Comparison of ENCODE assay signal across 8 cellular contexts in the genomic region with DNA sequence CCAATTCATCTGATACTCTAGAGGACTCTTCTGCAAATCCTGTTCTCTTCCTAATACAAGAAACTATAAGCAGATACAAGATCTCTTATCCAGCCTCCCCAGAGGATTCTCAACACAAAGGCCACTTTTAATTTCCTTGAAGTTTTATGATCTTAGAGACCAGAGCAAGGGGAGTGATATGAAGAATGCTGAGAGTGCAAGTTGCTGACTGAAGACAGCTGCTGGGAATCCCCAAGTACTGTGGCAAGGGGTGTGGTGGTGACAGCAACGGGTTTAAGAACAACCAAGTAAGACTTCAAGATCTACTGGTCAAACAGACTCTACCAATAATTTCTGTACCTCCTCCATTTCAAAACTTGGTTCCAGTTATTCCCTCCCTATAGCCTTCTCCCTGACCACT. TPM values are rescaled to one million over a fixed set of nuclear protein-coding genes. Genes with fewer than 3 reads are reported as not detected.
DNase-seq lines count a peak whose midpoint lies in the region; ATAC-seq and TF ChIP-seq lines count a peak whose summit lies in the region.

No MANE protein-coding gene starts in this region.

- in situ Hi-C loops in GM23248 (cut with MboI) = no loop called here

- H3K4me1 Mint-ChIP-seq in activated T-helper 17 cell treated with anti-CD3 and anti-CD28 coated beads, Interleukin-2, amount 50 U/mL, for 72 hours = peaks cover 17% of the 10 kb centered on the region

- TF ChIP-seq EP300 in sigmoid colon (IDR thresholded peaks at IDR 0.05) = no peak

- TF ChIP-seq CTCF in sigmoid colon (IDR thresholded peaks at IDR 0.05) = no peak

- H3K27me3 ChIP-seq in GM23248 (replicated peaks; ENCODE audit: insufficient read depth) = no peaks in the 10 kb centered on the region
- no peaks in the 10 kb centered on the region for H3K27me3 ChIP-seq in sigmoid colon

- H3K27ac ChIP-seq in GM23248 (no peak overlapping the region), sigmoid colon (no peak overlapping the region)

- H3K36me3 ChIP-seq in GM23248 (ENCODE audit: low read depth) = no peaks in the 10 kb centered on the region
- H3K36me3 ChIP-seq in sigmoid colon = no peaks in the 10 kb centered on the region

- H3K79me2 ChIP-seq in GM23248 (ENCODE audit: insufficient read depth) = peaks cover 100% of the 10 kb centered on the region

- peaks cover 4% of the 10 kb centered on the region for H3K36me3 Mint-ChIP-seq in activated T-helper 17 cell treated with anti-CD3 and anti-CD28 coated beads, Interleukin-2, amount 50 U/mL, for 72 hours (ENCODE audit: low read depth)

- peak; percentile 42 for DNase-seq in stimulated activated CD4-positive, alpha-beta T cell treated with anti-CD3 and anti-CD28 coated beads, Interleukin-4, amount 100 ng/mL, for 24 hours
- DNase-seq in GM23248 (no peak), sigmoid colon (no peak), superior temporal gyrus (ENCODE audit: extremely low spot score) (no peak), left ventricle myocardium superior (no peak)

- intact Hi-C loops in sigmoid colon (cut with DNase I) (loop anchor here (10.0 kb wide), 2 partner anchors 146 to 776 kb away; a partner anchor contains a TSS), left ventricle myocardium superior (cut with micrococcal nuclease) (no loop called here)

- no peak overlapping the region for H3K9ac ChIP-seq in GM23248

- WGBS in GM23248 (ENCODE audit: low coverage in 1 of 2, low lambda C conversion rate in 2 of 2, missing lambda C conversion rate in 2 of 2), 2 experiments = 13% methylated on average over 1 of the region's 1 CpG; no CpG with 5 or more reads in 1 of the 2 experiments
- WGBS in sigmoid colon, 2 donors = 0 to 11% methylated on average over 1 of the region's 1 CpG

- H3K27me3 Mint-ChIP-seq in activated T-helper 17 cell treated with anti-CD3 and anti-CD28 coated beads, Interleukin-2, amount 50 U/mL, for 72 hours = no peaks in the 10 kb centered on the region

- H3K9me3 ChIP-seq in GM23248 (ENCODE audit: low read depth) (no peaks in the 10 kb centered on the region), sigmoid colon (no peaks in the 10 kb centered on the region)

- H3K27ac Mint-ChIP-seq in activated T-helper 17 cell treated with anti-CD3 and anti-CD28 coated beads, Interleukin-2, amount 50 U/mL, for 72 hours = peak overlapping the region; percentile 31

- no peak overlapping the region for H3K4me2 ChIP-seq in GM23248 (ENCODE audit: unreplicated experiment)

- H4K20me1 ChIP-seq in GM23248 (ENCODE audit: insufficient read depth) = no peaks in the 10 kb centered on the region; the same call in 1 of the 2 replicates

- TF ChIP-seq POLR2A in sigmoid colon (IDR thresholded peaks at IDR 0.05) = no peak

- H2AFZ ChIP-seq in GM23248 = no peak overlapping the region

- H3K4me1 ChIP-seq in GM23248 (ENCODE audit: insufficient read depth) (peaks cover 30% of the 10 kb centered on the region), sigmoid colon (peaks cover 0 to 7% (median 0%) of the 10 kb centered on the region in 4 donors)

- 0 out of 2 replicates have a peak, but pooled peaks cover 10% of the 10 kb centered on the region for H3F3A ChIP-seq in GM23248 (ENCODE audit: insufficient read depth)

- no peaks in the 10 kb centered on the region for H3K9me3 Mint-ChIP-seq in activated T-helper 17 cell treated with anti-CD3 and anti-CD28 coated beads, Interleukin-2, amount 50 U/mL, for 72 hours

- no peaks in the 10 kb centered on the region for H3K9me2 ChIP-seq in GM23248 (ENCODE audit: insufficient read depth)

- H3K4me3 ChIP-seq in GM23248 = no peak overlapping the region
- H3K4me3 ChIP-seq in sigmoid colon = no peak overlapping the region

- ATAC-seq in GM19463 (IDR thresholded peaks at IDR 0.05; ENCODE audit: unreplicated experiment) (peak; percentile 93), HG03196 (IDR thresholded peaks at IDR 0.05; ENCODE audit: unreplicated experiment) (peak; percentile 89), left ventricle myocardium superior (no peak)
- peak; percentile 96 for ATAC-seq in activated T-helper 17 cell treated with anti-CD3 and anti-CD28 coated beads, Interleukin-2, amount 50 U/mL, for 72 hours (replicated peaks)

- H3K4me3 Mint-ChIP-seq in activated T-helper 17 cell treated with anti-CD3 and anti-CD28 coated beads, Interleukin-2, amount 50 U/mL, for 72 hours = peak overlapping the region; percentile 43

RNA-seq across cellular contexts. Expression of a gene that starts 7.0 kb away (rescaled TPM):
- 10 to 100 TPM in 1 of 2 donors, 1 to 10 TPM in 1; 7.9 to 10.3 TPM for total RNA-seq in activated T-helper 17 cell treated with anti-CD3 and anti-CD28 coated beads, Interleukin-2, amount 50 U/mL, for 72 hours
- total RNA-seq in GM23248 (2014; rRNA removed; shearing (Covaris generic)) = 17.1 and 17.2 TPM in 2 replicates
- polyA plus RNA-seq in GM23248 (2016; fragmentation: Nextera tagmentation; extraction: Ambion mirVana) (15.3 and 18.3 TPM in 2 replicates), sigmoid colon (1 to 10 TPM; 3.6 to 8.1 (median 5.4) TPM)
- total RNA-seq in sigmoid colon (1 to 10 TPM; 1.5 to 3.2 (median 2.2) TPM), left ventricle myocardium superior (1.7 TPM)

RNA-seq across cellular contexts. Expression of a gene that starts 47.8 kb away (rescaled TPM):
- not detected for total RNA-seq in activated T-helper 17 cell treated with anti-CD3 and anti-CD28 coated beads, Interleukin-2, amount 50 U/mL, for 72 hours
- 0.13 and 0.97 TPM in 2 replicates for total RNA-seq in GM23248 (2014; rRNA removed; shearing (Covaris generic))
- 0.06 and 0.20 TPM in 2 replicates for polyA plus RNA-seq in GM23248 (2016; fragmentation: Nextera tagmentation; extraction: Ambion mirVana)
- under 1 TPM in 2 of 4 donors, not detected in 2; under 0.01 to 0.28 TPM for total RNA-seq in sigmoid colon
- polyA plus RNA-seq in sigmoid colon = under 1 TPM in 1 of 3 donors, not detected in 2; 0.03 TPM
- 0.40 TPM for total RNA-seq in left ventricle myocardium superior
